In the genomic region with DNA sequence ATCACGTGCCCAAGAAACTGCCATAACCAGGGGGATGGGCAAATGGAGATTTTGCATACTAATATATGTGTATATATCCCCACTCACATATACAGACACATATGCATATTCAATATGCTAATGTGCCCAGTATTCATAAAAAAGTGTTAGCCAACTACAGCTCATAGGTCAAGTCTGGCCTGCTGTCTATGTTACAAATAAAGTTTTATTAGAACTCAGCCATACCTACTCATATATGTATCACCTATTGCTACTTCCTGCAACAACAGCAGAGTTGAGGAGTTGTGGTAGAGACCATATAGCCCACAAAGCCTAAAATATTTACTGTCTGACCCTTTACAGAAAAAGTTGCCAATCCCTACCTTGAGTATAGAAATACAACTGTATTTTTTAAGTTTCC, we compare ENCODE assay signal across 10 cellular contexts.
"Had no signal": no experiment of that assay in that cellular context is flagged by ENCODE, and none has a peak within 500 bp of the region (broad histone marks: within the 10 kb centered on the region; RNA-seq: fewer than 3 reads in every experiment).

No MANE protein-coding gene starts in this region.

- FAIRE-seq: H1 had no signal

- H3K4me3 ChIP-seq: GM23248, GM23338, HAP-1 had no signal

- H3K9me3 ChIP-seq: HAP-1 had no signal

- H3K9ac ChIP-seq: GM23248 had no signal

- H2AFZ ChIP-seq: GM23248, GM23338 had no signal

- DNase-seq: GOT3, H7, H9, HCEC 1CT, HFFc6 had no signal

- H3K4me2 ChIP-seq: GM23338 had no signal

- H3K36me3 ChIP-seq: HAP-1 had no signal

- ATAC-seq: GM23338, HCT116 had no signal

- H3K27ac ChIP-seq: GM23248 had no signal
